15 cellular contexts compared by ENCODE assay signal in the genomic region with DNA sequence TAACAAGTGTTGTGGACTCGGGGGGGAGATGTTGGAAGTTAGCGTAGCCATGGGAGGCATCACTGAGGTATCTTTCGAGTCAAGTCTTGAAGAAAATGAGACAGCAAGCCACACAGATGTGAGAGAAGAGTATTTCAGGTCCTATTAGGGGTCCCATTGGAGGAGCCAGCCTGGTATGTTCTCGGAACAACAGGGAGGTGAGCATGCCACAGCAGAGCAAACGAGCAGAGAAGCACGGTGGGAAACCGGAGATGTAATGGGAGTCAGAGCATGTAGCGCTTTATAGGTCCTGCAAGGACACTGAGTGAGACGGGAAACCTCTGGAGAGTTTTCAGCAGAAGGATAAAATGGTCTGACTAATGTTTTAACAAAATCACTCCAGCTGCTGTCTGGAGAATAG. TPM values are rescaled to one million over a fixed set of nuclear protein-coding genes. Genes with fewer than 3 reads are reported as not detected.
DNase-seq lines count a peak whose midpoint lies in the region; ATAC-seq and TF ChIP-seq lines count a peak whose summit lies in the region.
"Had no signal": no experiment of that assay in that cellular context is flagged by ENCODE, and none has a peak within 500 bp of the region (broad histone marks: within the 10 kb centered on the region; RNA-seq: fewer than 3 reads in every experiment).

No MANE protein-coding gene starts in this region.

- POLR2A ChIA-PET in HEK293 (lab: Yijun Ruan, JAX) = interaction anchor here (0.7 to 2.2 kb wide), 5 partner anchors 11 to 1182 kb away, joined by 3 to 9 read pairs (median 4); partner anchors contain the start of gene H3-3A

- H3K36me3 ChIP-seq in HEK293 (ENCODE audit: control insufficient read depth in 2 of 2, insufficient read depth in 1 of 2, low read length in 2 of 2) = peaks cover 3 to 9% of the 10 kb centered on the region in 2 experiments; a peak in 2 of 3 replicates

- intact Hi-C loops in left colon (cut with DNase I, micrococcal nuclease) = no loop called here

- H3K27ac ChIP-seq in HEK293 (ENCODE audit: extremely low read depth, low read depth, low read length) = no peak overlapping the region
- H3K27ac ChIP-seq: 22Rv1, BLaER1 had no signal

- CTCF ChIA-PET in HEK293 (lab: Yijun Ruan, JAX) = interaction anchor here (1.8 to 2.3 kb wide), 2 partner anchors 13 to 43 kb away, joined by 8 to 20 read pairs; no protein-coding TSS in a partner anchor

- ATAC-seq in left colon = no peak
- ATAC-seq: GM23338 had no signal

- no peak for TF ChIP-seq CTCF in HEK293 (tag by site-specific recombination; IDR thresholded peaks at IDR 0.05)

- DNase-seq in DMS 273 (lab: John Stamatoyannopoulos, UW; ENCODE audit: unreplicated experiment) (peak; percentile 42), DMS 273 treated with DMSO at 0.1 percent for 48 hours (lab: John Stamatoyannopoulos, UW) (no peak), NCI-H2227 treated with DMSO at 0.1 percent for 48 hours (lab: John Stamatoyannopoulos, UW) (peak; percentile 28), myocyte (ENCODE audit: low read depth) (peak; percentile 5), ecto neural progenitor cell (ENCODE audit: low spot score) (no peak), SKM-1 treated with dmso at 0.1 percent for 144 hours (lab: John Stamatoyannopoulos, UW; ENCODE audit: unreplicated experiment) (no peak), left colon (no peak)
- DNase-seq: AML-193; Caco-2; CD8-positive, alpha-beta memory T cell; H9 had no signal

- H3K9me3 ChIP-seq in HEK293 (ENCODE audit: control insufficient read depth, insufficient read depth, low read depth, low read length) = no peaks in the 10 kb centered on the region
- H3K9me3 ChIP-seq: BLaER1, Caco-2 had no signal

- H3K4me3 ChIP-seq in HEK293 (ENCODE audit: low read depth, low read length) = no peak overlapping the region
- H3K4me3 ChIP-seq: BLaER1, GM23338 had no signal

- H3K4me1 ChIP-seq in HEK293 (ENCODE audit: control insufficient read depth, insufficient read depth, low read length) = no peaks in the 10 kb centered on the region
- H3K4me1 ChIP-seq: Caco-2 had no signal

TF ChIP-seq in HEK293, 187 proteins besides CTCF, POLR2A, EP300 and RAD21:
- 0 out of 2 replicates have a peak, but pooled peaks have one; percentile 21 for TF ChIP-seq ZEB2 (tag by site-specific recombination; IDR thresholded peaks at IDR 0.05)
- TF ChIP-seq HOXA7 (CRISPR knock-in tag; IDR thresholded peaks at IDR 0.05; ENCODE audit: borderline replicate concordance) = no peak
- TF ChIP-seq ZBTB17 (tag by site-specific recombination; IDR thresholded peaks at IDR 0.05) = peak; percentile 50; the same call in 1 of the 2 replicates
- peak; percentile 87 for TF ChIP-seq WT1 (tag by site-specific recombination; IDR thresholded peaks at IDR 0.05)
- peak; percentile 84 for TF ChIP-seq ZNF600 (tag by site-specific recombination; IDR thresholded peaks at IDR 0.05)
- TF ChIP-seq ZNF19 (tag by site-specific recombination; IDR thresholded peaks at IDR 0.05; ENCODE audit: low read depth) = no peak
- no peak for TF ChIP-seq ZNF37A (tag by site-specific recombination; IDR thresholded peaks at IDR 0.05)

RNA-seq across cellular contexts. Expression of gene H3-3A, which starts 15.8 kb away (rescaled TPM):
- total RNA-seq in myocyte = 288 and 318 TPM in 2 replicates
- polyA plus RNA-seq in myocyte (2012) = 318 TPM
- total RNA-seq in left colon = 100 to 1,000 TPM; 743 to 759 TPM

Comparison
In these comparisons a context has a peak if more than half of its experiments do, and no peak if none do; other contexts are left out.
1. DNase-seq: peak in DMS 273 (single experiment), NCI-H2227 treated with DMSO at 0.1 percent for 48 hours (single experiment) and myocyte (single experiment); none in DMS 273 treated with DMSO at 0.1 percent for 48 hours (single experiment), ecto neural progenitor cell (single experiment), SKM-1 treated with dmso at 0.1 percent for 144 hours (single experiment) and left colon (0 of 2).